Comparison of ENCODE assay signal across 24 cellular contexts in genomic region chr17:50188521-50189395, GRCh38. TPM values are rescaled to one million over a fixed set of nuclear protein-coding genes. Genes with fewer than 3 reads are reported as not detected.
DNase-seq lines count a peak whose midpoint lies in the region; FAIRE-seq and TF ChIP-seq lines count a peak whose summit lies in the region.
"Had no signal": no experiment of that assay in that cellular context is flagged by ENCODE, and none has a peak within 500 bp of the region (broad histone marks: within the 10 kb centered on the region; RNA-seq: fewer than 3 reads in every experiment).

No MANE protein-coding gene starts in this region.

- H3K79me1 ChIP-seq in mesendoderm (ENCODE audit: low read length) = no peaks in the 10 kb centered on the region

- H3K4me2 ChIP-seq in astrocyte (ENCODE audit: low read length) (peak overlapping the region; percentile 32), mesendoderm (ENCODE audit: low read length) (no peak overlapping the region)

- H3K4ac ChIP-seq in mesendoderm (ENCODE audit: low read depth, low read length) = no peak overlapping the region

- WGBS in mesendoderm (ENCODE audit: extremely low coverage, insufficient coverage, low lambda C conversion rate) = no CpG with 5 or more reads among the region's 20 CpGs

- H2BK5ac ChIP-seq in mesendoderm (ENCODE audit: low read length) = no peak overlapping the region

- H2AK5ac ChIP-seq in mesendoderm (ENCODE audit: low read length) = no peak overlapping the region

- H4K5ac ChIP-seq in mesendoderm (ENCODE audit: low read length) = no peak overlapping the region

- CTCF ChIA-PET in CD8-positive, alpha-beta memory T cell (lab: Charles Lee) = interaction anchor here (0.9 to 1.1 kb wide), 2 partner anchors 12 to 39 kb away, joined by 3 read pairs; partner anchors contain the start of gene PPP1R9B

- TF ChIP-seq CTCF in AG10803 (conservative IDR thresholded peaks at IDR 0.05; ENCODE audit: low read length) = no peak; the same call in 1 of the 2 replicates
- no peak for TF ChIP-seq CTCF in astrocyte (IDR thresholded peaks at IDR 0.05; ENCODE audit: insufficient read depth, low read depth, low read length)

- H3K4me3 Mint-ChIP-seq in astrocyte (ENCODE audit: unreplicated experiment) = peak overlapping the region; percentile 57
- peak overlapping the region in 1 of 7 donors; percentile 36 for H3K4me3 Mint-ChIP-seq in CD8-positive, alpha-beta memory T cell
- H3K4me3 Mint-ChIP-seq: activated CD4-positive, alpha-beta T cell treated with anti-CD3 and anti-CD28 coated beads for 36 hours had no signal

- H4K8ac ChIP-seq in mesendoderm (ENCODE audit: low read depth, low read length) = no peak overlapping the region

- no peaks in the 10 kb centered on the region for H3K27me3 Mint-ChIP-seq in astrocyte (ENCODE audit: low read depth, unreplicated experiment)
- peaks cover 0 to 3% of the 10 kb centered on the region in 2 donors for H3K27me3 Mint-ChIP-seq in CD8-positive, alpha-beta memory T cell
- H3K27me3 Mint-ChIP-seq: activated CD4-positive, alpha-beta T cell treated with anti-CD3 and anti-CD28 coated beads for 36 hours had no signal

- H3K9ac ChIP-seq in astrocyte (ENCODE audit: low read length) = peak overlapping the region; percentile 61
- no peak overlapping the region for H3K9ac ChIP-seq in mesendoderm (ENCODE audit: low read length)
- H3K9ac ChIP-seq: parathyroid adenoma had no signal

- H3K4me1 Mint-ChIP-seq in astrocyte (ENCODE audit: low read depth, unreplicated experiment) = peaks cover 50% of the 10 kb centered on the region
- H3K4me1 Mint-ChIP-seq in CD8-positive, alpha-beta memory T cell = peaks cover 4 to 10% (median 5%) of the 10 kb centered on the region in 3 donors

- no peak overlapping the region for H2AFZ ChIP-seq in astrocyte (ENCODE audit: low read depth, low read length)
- H2AFZ ChIP-seq: parathyroid adenoma had no signal

- no peaks in the 10 kb centered on the region for H3K9me3 ChIP-seq in astrocyte (ENCODE audit: insufficient read depth, low read depth, low read length)
- H3K9me3 ChIP-seq in CD8-positive, alpha-beta memory T cell (ENCODE audit: low read length) = no peaks in the 10 kb centered on the region
- H3K9me3 ChIP-seq: left lung had no signal

- H2BK15ac ChIP-seq in mesendoderm (replicated peaks; ENCODE audit: low read depth) = no peak overlapping the region

- no peak for FAIRE-seq in astrocyte (lab: Jason Lieb, UNC)
- FAIRE-seq: colon, GM18507 had no signal

- no peak overlapping the region for H2BK120ac ChIP-seq in mesendoderm (ENCODE audit: low read depth, low read length)

- H3K23ac ChIP-seq in mesendoderm (ENCODE audit: low read length) = peak overlapping the region; percentile 45

- peak overlapping the region; percentile 79 for H3K27ac ChIP-seq in astrocyte (ENCODE audit: low read depth, low read length)
- H3K27ac ChIP-seq in mesendoderm (ENCODE audit: low read depth, low read length) = no peak overlapping the region
- peak overlapping the region in 15 of 21 experiments; percentile 4 to 97 (median 66) for H3K27ac ChIP-seq in skin epidermis
- no peak overlapping the region for H3K27ac ChIP-seq in CD8-positive, alpha-beta memory T cell (ENCODE audit: low read depth, low read length)
- H3K27ac ChIP-seq: parathyroid adenoma, SK-N-MC had no signal

- H3K79me2 ChIP-seq in astrocyte (ENCODE audit: insufficient read depth, low read length) (peaks cover 50% of the 10 kb centered on the region), mesendoderm (ENCODE audit: control insufficient read depth, insufficient read depth, low read length) (no peaks in the 10 kb centered on the region)
- H3K79me2 ChIP-seq: parathyroid adenoma had no signal

- no peak overlapping the region for H3K56ac ChIP-seq in mesendoderm (ENCODE audit: low read length)

- H3K27ac Mint-ChIP-seq in astrocyte (ENCODE audit: unreplicated experiment) = peak overlapping the region; percentile 94
- no peak overlapping the region for H3K27ac Mint-ChIP-seq in CD8-positive, alpha-beta memory T cell
- H3K27ac Mint-ChIP-seq: activated CD4-positive, alpha-beta T cell treated with anti-CD3 and anti-CD28 coated beads for 36 hours had no signal

- no peaks in the 10 kb centered on the region for H3K9me3 Mint-ChIP-seq in astrocyte (ENCODE audit: unreplicated experiment)
- H3K9me3 Mint-ChIP-seq in CD8-positive, alpha-beta memory T cell = no peaks in the 10 kb centered on the region

- H3K36me3 ChIP-seq in astrocyte (ENCODE audit: insufficient read depth, low read length) = peaks cover 83% of the 10 kb centered on the region
- H3K36me3 ChIP-seq in mesendoderm (ENCODE audit: control insufficient read depth, insufficient read depth, low read length) = no peaks in the 10 kb centered on the region
- H3K36me3 ChIP-seq in CD8-positive, alpha-beta memory T cell (ENCODE audit: insufficient read depth, low read length) = no peaks in the 10 kb centered on the region

- POLR2A ChIA-PET in CD8-positive, alpha-beta memory T cell (lab: Charles Lee) = no interaction called here

- peaks cover 30% of the 10 kb centered on the region for H3K36me3 Mint-ChIP-seq in astrocyte (ENCODE audit: low read depth, unreplicated experiment)
- no peaks in the 10 kb centered on the region for H3K36me3 Mint-ChIP-seq in CD8-positive, alpha-beta memory T cell

- DNase-seq in AG10803 (ENCODE audit: low read depth) = peak; percentile 82
- peak; percentile 60 for DNase-seq in astrocyte (ENCODE audit: low read depth)
- DNase-seq in mesendoderm = no peak
- no peak for DNase-seq in RPMI8226
- no peak for DNase-seq in AG08395 (ENCODE audit: low spot score)
- DNase-seq in hippocampal formation (lab: John Stamatoyannopoulos, UW) = no peak
- DNase-seq in CD8-positive, alpha-beta memory T cell = no peak
- DNase-seq: activated CD4-positive, alpha-beta T cell treated with anti-CD3 and anti-CD28 coated beads for 36 hours; activated effector memory CD4-positive, alpha-beta T cell treated with Interleukin-2 at 50 U/mL for 16 hours; AML-193; anterior cingulate cortex; COR-L47; GOT3; NCI-H1436; NCI-H2171 treated with DMSO at 0.1 percent for 48 hours; NCI-H774; stimulated activated CD4-positive, alpha-beta T cell treated with anti-CD3 and anti-CD28 coated beads, Interleukin-12 subunit alpha, Interleukin-12 subunit beta, amount 100 ng/mL, for 4 hours; trophoblast cell had no signal

- peak overlapping the region; percentile 100 for H3K4me3 ChIP-seq in AG10803 (ENCODE audit: low read length)
- no peak overlapping the region for H3K4me3 ChIP-seq in astrocyte (ENCODE audit: insufficient read depth, low read depth, low read length)
- H3K4me3 ChIP-seq in mesendoderm (ENCODE audit: low read length) = no peak overlapping the region
- no peak overlapping the region for H3K4me3 ChIP-seq in skin epidermis
- no peak overlapping the region for H3K4me3 ChIP-seq in CD8-positive, alpha-beta memory T cell (ENCODE audit: low read length)
- H3K4me3 ChIP-seq: left lung, SK-N-MC had no signal

- H4K20me1 ChIP-seq in astrocyte (ENCODE audit: insufficient read depth, low read length) = peaks cover 97% of the 10 kb centered on the region

- H3K27me3 ChIP-seq in astrocyte (ENCODE audit: insufficient read depth, low read length) = no peaks in the 10 kb centered on the region
- H3K27me3 ChIP-seq in mesendoderm (ENCODE audit: insufficient read depth, low read length, poor library complexity) = no peaks in the 10 kb centered on the region
- no peaks in the 10 kb centered on the region for H3K27me3 ChIP-seq in CD8-positive, alpha-beta memory T cell (ENCODE audit: insufficient read depth, low read length, poor library complexity, severe bottlenecking)
- H3K27me3 ChIP-seq: left lung had no signal

- H3K4me1 ChIP-seq in astrocyte (ENCODE audit: insufficient read depth, low read length) (peaks cover 72% of the 10 kb centered on the region), mesendoderm (ENCODE audit: control insufficient read depth, low read depth, low read length) (no peaks in the 10 kb centered on the region)
- peaks cover 7% of the 10 kb centered on the region for H3K4me1 ChIP-seq in CD8-positive, alpha-beta memory T cell (ENCODE audit: insufficient read depth, low read length)
- H3K4me1 ChIP-seq: parathyroid adenoma had no signal

- H3K18ac ChIP-seq in mesendoderm (ENCODE audit: low read length) = no peak overlapping the region

RNA-seq across cellular contexts. Expression of gene COL1A1, which starts 12.7 kb away (rescaled TPM):
- total RNA-seq in astrocyte = 12,796 and 18,656 TPM in 2 replicates
- 14.5 TPM for polyA plus RNA-seq in mesendoderm (2013, experiment 1 of 2)
- 15.0 TPM for polyA plus RNA-seq in mesendoderm (2013, experiment 2 of 2)
- under 1 TPM; 0.39 to 0.42 TPM for total RNA-seq in CD8-positive, alpha-beta memory T cell
- not detected for polyA plus RNA-seq in CD8-positive, alpha-beta memory T cell

RNA-seq across cellular contexts. Expression of gene SGCA, which starts 23.0 kb away (rescaled TPM):
- 0.32 TPM in 1 of 2 replicates, not detected in the other for total RNA-seq in astrocyte
- polyA plus RNA-seq in mesendoderm (2013, experiment 1 of 2) = 0.07 TPM
- polyA plus RNA-seq in mesendoderm (2013, experiment 2 of 2) = 0.13 TPM
- total RNA-seq in CD8-positive, alpha-beta memory T cell = under 1 TPM in 1 of 2 experiments, not detected in 1; 0.31 TPM
- polyA plus RNA-seq in CD8-positive, alpha-beta memory T cell = not detected

RNA-seq across cellular contexts. Expression of gene PPP1R9B, which starts 38.3 kb away (rescaled TPM):
- 73.6 and 75.9 TPM in 2 replicates for total RNA-seq in astrocyte
- polyA plus RNA-seq in mesendoderm (2013, experiment 1 of 2) = 2.9 TPM
- polyA plus RNA-seq in mesendoderm (2013, experiment 2 of 2) = 2.9 TPM
- 10 to 100 TPM; 86.9 to 89.0 TPM for total RNA-seq in CD8-positive, alpha-beta memory T cell
- polyA plus RNA-seq in CD8-positive, alpha-beta memory T cell = 1.7 TPM

RNA-seq across cellular contexts. Expression of gene SAMD14, which starts 58.8 kb away (rescaled TPM):
- total RNA-seq in astrocyte = 9.7 and 10.8 TPM in 2 replicates
- 1.2 TPM for polyA plus RNA-seq in mesendoderm (2013, experiment 1 of 2)
- 1.1 TPM for polyA plus RNA-seq in mesendoderm (2013, experiment 2 of 2)
- total RNA-seq in CD8-positive, alpha-beta memory T cell = 1 to 10 TPM in 1 of 2 experiments, under 1 TPM in 1; 0.92 to 1.3 TPM
- not detected for polyA plus RNA-seq in CD8-positive, alpha-beta memory T cell

Comparison
In these comparisons a context has a peak if more than half of its experiments do, and no peak if none do; other contexts are left out.
1. DNase-seq: peak in AG10803 (single experiment) and astrocyte (single experiment); none in mesendoderm (single experiment), RPMI8226 (single experiment), AG08395 (single experiment), hippocampal formation (0 of 2) and CD8-positive, alpha-beta memory T cell (0 of 5).
2. H3K27ac ChIP-seq: peak in astrocyte (single experiment) and skin epidermis (15 of 21); none in mesendoderm (single experiment) and CD8-positive, alpha-beta memory T cell (single experiment).
3. RNA of gene COL1A1, which starts 12.7 kb away (total RNA-seq): 12,796 to 18,656 TPM in astrocyte; 0.39 to 0.42 TPM in CD8-positive, alpha-beta memory T cell; every median in the first group is over 1,000 times any median in the second.